In the genomic region with DNA sequence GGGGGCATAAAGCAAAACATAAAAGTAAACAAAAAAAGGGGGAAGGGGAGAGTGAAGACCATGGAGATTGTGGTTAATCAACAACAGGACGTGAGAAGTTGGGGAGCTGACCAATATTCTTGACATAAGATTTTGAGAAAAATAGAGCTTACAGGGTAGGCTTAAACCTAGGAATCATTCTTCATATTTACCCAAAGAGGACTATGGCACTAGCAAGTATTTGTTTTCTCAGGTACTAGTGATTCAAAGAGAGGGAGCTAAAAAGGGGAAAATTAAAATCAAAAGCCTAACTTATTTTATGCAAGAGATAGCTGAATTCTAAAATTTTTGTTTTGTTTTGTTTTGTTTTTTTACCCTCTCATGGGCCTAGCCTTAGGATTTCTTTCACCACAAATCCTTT, we compare ENCODE assay signal across 34 cellular contexts.
"Had no signal": no experiment of that assay in that cellular context is flagged by ENCODE, and none has a peak within 500 bp of the region (broad histone marks: within the 10 kb centered on the region; RNA-seq: fewer than 3 reads in every experiment).

No MANE protein-coding gene starts in this region.

- H3K4me1 Mint-ChIP-seq: activated CD4-positive, alpha-beta T cell treated with anti-CD3 and anti-CD28 coated beads for 36 hours; activated CD4-positive, alpha-beta T cell treated with anti-CD3 and anti-CD28 coated beads, Interleukin-2, amount 10 ng/mL, durations not matched to agents 24 days and 14 days; activated naive CD4-positive, alpha-beta T cell treated with anti-CD3 and anti-CD28 coated beads, Interleukin-2, amount 50 U/mL, for 24 hours; activated naive CD8-positive, alpha-beta T cell treated with anti-CD3 and anti-CD28 coated beads for 36 hours; activated naive CD8-positive, alpha-beta T cell treated with anti-CD3 and anti-CD28 coated beads, Interleukin-2, amount 50 U/mL, for 24 hours; brain; T-helper 17 cell had no signal

- H3K27me3 Mint-ChIP-seq: activated naive CD8-positive, alpha-beta T cell treated with anti-CD3 and anti-CD28 coated beads for 36 hours; activated naive CD8-positive, alpha-beta T cell treated with anti-CD3 and anti-CD28 coated beads, Interleukin-2, amount 50 U/mL, for 24 hours had no signal

- H3K36me3 ChIP-seq: adrenal gland, breast epithelium, cardiac muscle cell, colonic mucosa, WERI-Rb-1 had no signal

- H3K4me3 Mint-ChIP-seq: activated CD4-positive, alpha-beta memory T cell treated with anti-CD3 and anti-CD28 coated beads for 36 hours; activated CD4-positive, alpha-beta T cell treated with anti-CD3 and anti-CD28 coated beads for 36 hours; activated CD4-positive, alpha-beta T cell treated with anti-CD3 and anti-CD28 coated beads, Interleukin-2, amount 10 ng/mL, durations not matched to agents 24 days and 14 days; activated CD8-positive, alpha-beta memory T cell treated with anti-CD3 and anti-CD28 coated beads, Interleukin-2, amount 10 ng/mL, durations not matched to agents 7 days and 5 days; activated CD8-positive, alpha-beta T cell treated with anti-CD3 and anti-CD28 coated beads, Interleukin-2, amount 10 ng/mL, durations not matched to agents 7 days and 5 days; activated naive CD4-positive, alpha-beta T cell treated with anti-CD3 and anti-CD28 coated beads for 36 hours; activated naive CD4-positive, alpha-beta T cell treated with anti-CD3 and anti-CD28 coated beads, Interleukin-2, amount 50 U/mL, for 24 hours; activated naive CD8-positive, alpha-beta T cell treated with anti-CD3 and anti-CD28 coated beads for 36 hours; activated naive CD8-positive, alpha-beta T cell treated with anti-CD3 and anti-CD28 coated beads, Interleukin-2, amount 50 U/mL, for 24 hours; activated T-helper 1 cell treated with anti-CD3 and anti-CD28 coated beads, Interleukin-12 subunit alpha, Interleukin-12 subunit beta, Interleukin-2, Interleukin-4 antibody, amounts not matched to agents 30 ng/mL and 10 ng/mL and 1 ng/mL, durations not matched to agents 14 hours and 24 hours and 36 hours; brain; T-helper 17 cell; T-helper 2 cell treated with Interferon-gamma antibody and Interleukin-4, amounts not matched to agents 5 μg/mL and 100 μg/mL, for 36 hours had no signal

- H3K27me3 ChIP-seq: adrenal gland, breast epithelium, cardiac muscle cell, colonic mucosa had no signal

- H3K27ac Mint-ChIP-seq: activated CD4-positive, alpha-beta memory T cell treated with anti-CD3 and anti-CD28 coated beads for 36 hours; activated CD4-positive, alpha-beta T cell treated with anti-CD3 and anti-CD28 coated beads for 36 hours; activated CD4-positive, alpha-beta T cell treated with anti-CD3 and anti-CD28 coated beads, Interleukin-2, amount 10 ng/mL, durations not matched to agents 24 days and 14 days; activated CD8-positive, alpha-beta memory T cell treated with anti-CD3 and anti-CD28 coated beads, Interleukin-2, amount 10 ng/mL, durations not matched to agents 7 days and 5 days; activated CD8-positive, alpha-beta T cell treated with anti-CD3 and anti-CD28 coated beads, Interleukin-2, amount 10 ng/mL, durations not matched to agents 7 days and 5 days; activated naive CD4-positive, alpha-beta T cell treated with anti-CD3 and anti-CD28 coated beads for 36 hours; activated naive CD4-positive, alpha-beta T cell treated with anti-CD3 and anti-CD28 coated beads, Interleukin-2, amount 50 U/mL, for 24 hours; activated naive CD8-positive, alpha-beta T cell treated with anti-CD3 and anti-CD28 coated beads for 36 hours; activated naive CD8-positive, alpha-beta T cell treated with anti-CD3 and anti-CD28 coated beads, Interleukin-2, amount 50 U/mL, for 24 hours; activated T-helper 1 cell treated with anti-CD3 and anti-CD28 coated beads, Interleukin-12 subunit alpha, Interleukin-12 subunit beta, Interleukin-2, Interleukin-4 antibody, amounts not matched to agents 30 ng/mL and 10 ng/mL and 1 ng/mL, durations not matched to agents 14 hours and 24 hours and 36 hours; activated T-helper 2 cell treated with anti-CD3 and anti-CD28 coated beads, Interferon-gamma antibody, Interleukin-2, Interleukin-4, amounts not matched to agents 10 μg/mL and 5 μg/mL and 100 μg/mL, durations not matched to agents 14 hours and 24 hours and 36 hours; brain; T-helper 17 cell; T-helper 2 cell treated with Interferon-gamma antibody and Interleukin-4, amounts not matched to agents 5 μg/mL and 100 μg/mL, for 36 hours had no signal

- ATAC-seq: activated CD4-positive, alpha-beta T cell treated with anti-CD3 and anti-CD28 coated beads for 36 hours; activated CD8-positive, alpha-beta memory T cell treated with anti-CD3 and anti-CD28 coated beads, Interleukin-2, amount 10 ng/mL, durations not matched to agents 7 days and 5 days; activated CD8-positive, alpha-beta T cell treated with anti-CD3 and anti-CD28 coated beads, Interleukin-2, amount 10 ng/mL, durations not matched to agents 7 days and 5 days; activated naive CD8-positive, alpha-beta T cell treated with anti-CD3 and anti-CD28 coated beads, Interleukin-2, amount 50 U/mL, for 24 hours; esophagus mucosa; T-helper 17 cell had no signal

- H3K9me3 ChIP-seq: adrenal gland, breast epithelium, colonic mucosa had no signal

- H3K4me1 ChIP-seq: adrenal gland, breast epithelium, colonic mucosa had no signal

- H3K27ac ChIP-seq: adrenal gland, breast epithelium, cardiac muscle cell, colonic mucosa, WERI-Rb-1 had no signal

- DNase-seq: activated CD4-positive, alpha-beta memory T cell treated with anti-CD3 and anti-CD28 coated beads for 36 hours; activated CD4-positive, alpha-beta T cell treated with anti-CD3 and anti-CD28 coated beads for 36 hours; activated CD4-positive, alpha-beta T cell treated with anti-CD3 and anti-CD28 coated beads, Interleukin-2, amount 10 ng/mL, durations not matched to agents 24 days and 14 days; activated CD4-positive, CD25-positive, alpha-beta regulatory T cell; activated CD4-positive, CD25-positive, alpha-beta regulatory T cell treated with anti-CD3 and anti-CD28 coated beads, Interleukin-2, amount 50 U/mL, for 72 hours; activated CD8-positive, alpha-beta memory T cell treated with anti-CD3 and anti-CD28 coated beads, Interleukin-2, amount 10 ng/mL, durations not matched to agents 7 days and 5 days; activated CD8-positive, alpha-beta memory T cell treated with anti-CD3 and anti-CD28 coated beads, Interleukin-2, amount 50 U/mL, for 4 hours; activated CD8-positive, alpha-beta T cell treated with anti-CD3 and anti-CD28 coated beads, Interleukin-2, amount 10 ng/mL, durations not matched to agents 7 days and 5 days; activated effector memory CD4-positive, alpha-beta T cell treated with anti-CD3 and anti-CD28 coated beads, Interleukin-2, amount 50 U/mL, for 16 hours; activated naive CD4-positive, alpha-beta T cell treated with anti-CD3 and anti-CD28 coated beads for 36 hours; activated naive CD8-positive, alpha-beta T cell treated with anti-CD3 and anti-CD28 coated beads for 36 hours; activated naive CD8-positive, alpha-beta T cell treated with anti-CD3 and anti-CD28 coated beads, Interleukin-2, amount 50 U/mL, for 24 hours; activated T-cell treated with anti-CD3 and anti-CD28 coated beads, Interleukin-2, amount 50 U/mL, for 1 hour; activated T-cell treated with anti-CD3 and anti-CD28 coated beads, Interleukin-2, amount 50 U/mL, for 48 hours; adrenal gland; amygdala; aorta; central memory CD4-positive, alpha-beta T cell; cerebellar nuclear complex; colonic mucosa; effector CD8-positive, alpha-beta T cell; foreskin fibroblast; T-helper 1 cell; T-helper 17 cell; T1000; WERI-Rb-1 had no signal

- H3K9me3 Mint-ChIP-seq: activated CD4-positive, alpha-beta memory T cell treated with anti-CD3 and anti-CD28 coated beads for 36 hours; activated CD4-positive, alpha-beta T cell treated with anti-CD3 and anti-CD28 coated beads, Interleukin-2, amount 10 ng/mL, durations not matched to agents 24 days and 14 days; activated naive CD4-positive, alpha-beta T cell treated with anti-CD3 and anti-CD28 coated beads for 36 hours; activated naive CD4-positive, alpha-beta T cell treated with anti-CD3 and anti-CD28 coated beads, Interleukin-2, amount 50 U/mL, for 24 hours; activated naive CD8-positive, alpha-beta T cell treated with anti-CD3 and anti-CD28 coated beads, Interleukin-2, amount 50 U/mL, for 24 hours; activated T-helper 1 cell treated with anti-CD3 and anti-CD28 coated beads, Interleukin-12 subunit alpha, Interleukin-12 subunit beta, Interleukin-2, Interleukin-4 antibody, amounts not matched to agents 30 ng/mL and 10 ng/mL and 1 ng/mL, durations not matched to agents 14 hours and 24 hours and 36 hours; activated T-helper 2 cell treated with anti-CD3 and anti-CD28 coated beads, Interferon-gamma antibody, Interleukin-2, Interleukin-4, amounts not matched to agents 10 μg/mL and 5 μg/mL and 100 μg/mL, durations not matched to agents 14 hours and 24 hours and 36 hours; T-helper 2 cell treated with Interferon-gamma antibody and Interleukin-4, amounts not matched to agents 5 μg/mL and 100 μg/mL, for 36 hours had no signal

- H3K36me3 Mint-ChIP-seq: activated CD4-positive, alpha-beta memory T cell treated with anti-CD3 and anti-CD28 coated beads for 36 hours; activated CD8-positive, alpha-beta memory T cell treated with anti-CD3 and anti-CD28 coated beads, Interleukin-2, amount 10 ng/mL, durations not matched to agents 7 days and 5 days; activated naive CD4-positive, alpha-beta T cell treated with anti-CD3 and anti-CD28 coated beads, Interleukin-2, amount 50 U/mL, for 24 hours; activated naive CD8-positive, alpha-beta T cell treated with anti-CD3 and anti-CD28 coated beads for 36 hours; brain had no signal

- H3K4me3 ChIP-seq: adrenal gland, breast epithelium, cardiac muscle cell, colonic mucosa had no signal
